In genomic region chr16:53041196-53041977, GRCh38 we compare ENCODE assay signal across 10 cellular contexts. TPM values are rescaled to one million over a fixed set of nuclear protein-coding genes. Genes with fewer than 3 reads are reported as not detected.
DNase-seq lines count a peak whose midpoint lies in the region; FAIRE-seq and TF ChIP-seq lines count a peak whose summit lies in the region.
"Had no signal": no experiment of that assay in that cellular context is flagged by ENCODE, and none has a peak within 500 bp of the region (broad histone marks: within the 10 kb centered on the region; RNA-seq: fewer than 3 reads in every experiment).

No MANE protein-coding gene starts in this region.

- no peak for TF ChIP-seq POLR2A in vagina (IDR thresholded peaks at IDR 0.05)

- H3K4me2 ChIP-seq in keratinocyte (ENCODE audit: control insufficient read depth, extremely low read depth, insufficient read depth, low read depth, low read length) = peak overlapping the region; percentile 72

- H2AFZ ChIP-seq in keratinocyte (ENCODE audit: control insufficient read depth, low read length) = peak overlapping the region; percentile 59

- peak; percentile 90 for FAIRE-seq in keratinocyte (lab: Jason Lieb, UNC)

- dilution Hi-C loops in keratinocyte (cut with MboI; ENCODE audit: extremely low pct_ligation_motif_present, low sequenced_read_pairs) = no loop called here

- intact Hi-C loops in vagina (cut with DNase I) = no loop called here

- H3K27me3 ChIP-seq in keratinocyte (ENCODE audit: control insufficient read depth, extremely low read depth, insufficient read depth, low read length) (no peaks in the 10 kb centered on the region), vagina (no peaks in the 10 kb centered on the region)

- no peaks in the 10 kb centered on the region for H3K36me3 ChIP-seq in keratinocyte (ENCODE audit: control insufficient read depth in 2 of 2, extremely low read depth in 1 of 2, insufficient read depth in 2 of 2, low read length in 2 of 2)
- no peaks in the 10 kb centered on the region for H3K36me3 ChIP-seq in vagina

- H3K79me2 ChIP-seq in keratinocyte (ENCODE audit: control insufficient read depth, insufficient read depth, low read length) = no peaks in the 10 kb centered on the region

- no peaks in the 10 kb centered on the region for H3K9me3 ChIP-seq in keratinocyte (ENCODE audit: control insufficient read depth, low read depth, low read length)
- H3K9me3 ChIP-seq in vagina = no peaks in the 10 kb centered on the region

- TF ChIP-seq CTCF in brain (conservative IDR thresholded peaks at IDR 0.05) (no peak), keratinocyte (optimal IDR thresholded peaks at IDR 0.05 in 1 of 3, IDR thresholded peaks at IDR 0.05 in 1 of 3, conservative IDR thresholded peaks at IDR 0.05 in 1 of 3; ENCODE audit: extremely low read depth in 1 of 3, insufficient read depth in 2 of 3, low read length in 3 of 3) (no peak), vagina (IDR thresholded peaks at IDR 0.05) (no peak)

- H4K20me1 ChIP-seq in keratinocyte (ENCODE audit: control insufficient read depth, extremely low read depth, insufficient read depth, low read length) = no peaks in the 10 kb centered on the region

- DNase-seq in DMS153 (lab: John Stamatoyannopoulos, UW) (peak; percentile 5), DMS153 treated with DMSO at 0.1 percent for 48 hours (lab: John Stamatoyannopoulos, UW; ENCODE audit: unreplicated experiment) (no peak), keratinocyte (ENCODE audit: low read depth, low spot score) (no peak), vagina (ENCODE audit: extremely low spot score in 2 of 2) (peak in 1 of 2 donors; percentile 92), medulla oblongata (ENCODE audit: extremely low spot score) (no peak), mesenteric fat pad (ENCODE audit: low spot score) (no peak), T-helper 9 cell (no peak)
- DNase-seq: activated CD8-positive, alpha-beta memory T cell treated with anti-CD3 and anti-CD28 coated beads, Interleukin-2, amount 50 U/mL, for 4 hours had no signal

- peaks cover 52% of the 10 kb centered on the region for H3K4me1 Mint-ChIP-seq in brain

- peak overlapping the region; percentile 10 for H3K27ac ChIP-seq in keratinocyte (ENCODE audit: control insufficient read depth, insufficient read depth, low read length)
- peak overlapping the region; percentile 80 for H3K27ac ChIP-seq in vagina
- H3K27ac ChIP-seq: 22Rv1 had no signal

- no peaks in the 10 kb centered on the region for H3K36me3 Mint-ChIP-seq in brain

- H3K4me3 ChIP-seq in keratinocyte (ENCODE audit: control insufficient read depth in 2 of 3, extremely low read depth in 1 of 3, insufficient read depth in 2 of 3, low read depth in 1 of 3, low read length in 3 of 3) = peak overlapping the region in 1 of 3 experiments; percentile 41
- H3K4me3 ChIP-seq in vagina = peak overlapping the region in 1 of 2 donors; percentile 31

- no peaks in the 10 kb centered on the region for H3K9me1 ChIP-seq in keratinocyte (ENCODE audit: control insufficient read depth, extremely low read depth, insufficient read depth, low read length)

- H3K9me3 Mint-ChIP-seq in brain = peaks cover 0 to 6% (median 4%) of the 10 kb centered on the region in 5 experiments

- H3K27ac Mint-ChIP-seq in brain = peak overlapping the region in 3 of 5 experiments; percentile 61 to 78 (median 68)

- H3K27me3 Mint-ChIP-seq in brain = peaks cover 54% of the 10 kb centered on the region

- peak overlapping the region in 3 of 5 experiments; percentile 74 to 87 (median 74) for H3K4me3 Mint-ChIP-seq in brain

- peak overlapping the region; percentile 19 for H3K9ac ChIP-seq in keratinocyte (ENCODE audit: control insufficient read depth, extremely low read depth, insufficient read depth, low read length)

- H3K4me1 ChIP-seq in keratinocyte (ENCODE audit: control insufficient read depth, extremely low read depth, insufficient read depth, low read length) (peaks cover 38% of the 10 kb centered on the region), vagina (peaks cover 44% of the 10 kb centered on the region)

RNA-seq across cellular contexts. Expression of gene CHD9NB, which starts 11.3 kb away (rescaled TPM):
- polyA plus RNA-seq in brain (ENCODE audit: insufficient read depth, low read depth, low replicate concordance) = 0.19 TPM
- 0.53 to 0.89 TPM (median 0.64 TPM) in 3 replicates for polyA plus RNA-seq in keratinocyte
- 0.21 TPM for polyA plus RNA-seq in keratinocyte (2011; ENCODE audit: low read depth)
- 0.75 and 0.82 TPM in 2 replicates for polyA plus RNA-seq in keratinocyte (2011; cell fraction: cytosol; rRNA removed)
- 2.1 TPM in 2 replicates for polyA plus RNA-seq in keratinocyte (2011; cell fraction: nucleus; rRNA removed)
- 0.79 and 1.3 TPM in 2 replicates for polyA plus RNA-seq in keratinocyte (2012; ENCODE audit: low replicate concordance)
- polyA minus RNA-seq in keratinocyte = 0.73 to 1.8 TPM (median 1.1 TPM) in 3 replicates
- not detected for polyA minus RNA-seq in keratinocyte (2011; cell fraction: cytosol; rRNA and poly(A)+ RNA removed)
- 0.74 and 1.6 TPM in 2 replicates for polyA minus RNA-seq in keratinocyte (2011; cell fraction: nucleus; rRNA and poly(A)+ RNA removed)
- total RNA-seq in vagina = not detected
- total RNA-seq in mesenteric fat pad = 0.48 TPM

RNA-seq across cellular contexts. Expression of gene CHD9, which starts 13.4 kb away (rescaled TPM):
- 3.7 TPM for polyA plus RNA-seq in brain (ENCODE audit: insufficient read depth, low read depth, low replicate concordance)
- polyA plus RNA-seq in keratinocyte = 18.5 to 32.8 TPM (median 24.7 TPM) in 3 replicates
- polyA plus RNA-seq in keratinocyte (2011; ENCODE audit: low read depth) = 66.4 TPM
- polyA plus RNA-seq in keratinocyte (2011; cell fraction: cytosol; rRNA removed) = 7.3 and 17.0 TPM in 2 replicates
- 40.9 and 55.0 TPM in 2 replicates for polyA plus RNA-seq in keratinocyte (2011; cell fraction: nucleus; rRNA removed)
- polyA plus RNA-seq in keratinocyte (2012; ENCODE audit: low replicate concordance) = 13.0 and 14.7 TPM in 2 replicates
- polyA minus RNA-seq in keratinocyte = 10.3 to 146 TPM (median 105 TPM) in 3 replicates
- 11.5 TPM for polyA minus RNA-seq in keratinocyte (2011; cell fraction: cytosol; rRNA and poly(A)+ RNA removed)
- polyA minus RNA-seq in keratinocyte (2011; cell fraction: nucleus; rRNA and poly(A)+ RNA removed) = 64.3 and 116 TPM in 2 replicates
- total RNA-seq in vagina = 77.6 TPM
- total RNA-seq in mesenteric fat pad = 100 TPM
